ENCODE assay signal across 8 cellular contexts in genomic region chr1:29236743-29236992, GRCh38. TPM values are rescaled to one million over a fixed set of nuclear protein-coding genes. Genes with fewer than 3 reads are reported as not detected.
DNase-seq lines count a peak whose midpoint lies in the region; ATAC-seq and TF ChIP-seq lines count a peak whose summit lies in the region.

No MANE protein-coding gene starts in this region.

- no peaks in the 10 kb centered on the region for H3K36me3 ChIP-seq in HUES64 (ENCODE audit: insufficient read depth, low read length)

- peaks cover 18 to 23% of the 10 kb centered on the region in 2 donors for H3K4me1 Mint-ChIP-seq in natural killer cell

- H3K27me3 ChIP-seq in HUES64 (ENCODE audit: insufficient read depth, low read length), result peaks cover 61% of the 10 kb centered on the region

- 2% methylated on average over 21 of the region's 21 CpGs for WGBS in HUES64

- H3K9me3 ChIP-seq in HUES64 (ENCODE audit: insufficient read depth, low read depth, low read length), result no peaks in the 10 kb centered on the region

- intact Hi-C loops in natural killer cell (cut with micrococcal nuclease), result loop anchor here (2.0 to 5.0 kb wide), 4 partner anchors 612 to 1144 kb away; no protein-coding TSS in a partner anchor

- peak overlapping the region; percentile 84 for H3K4me3 ChIP-seq in AG10803 (ENCODE audit: low read length)
- peak overlapping the region; percentile 69 for H3K4me3 ChIP-seq in HUES64 (ENCODE audit: low read length)
- peak overlapping the region; percentile 94 for H3K4me3 ChIP-seq in coronary artery

- ATAC-seq in natural killer cell, result no peak
- no peak for ATAC-seq in HG03432 (IDR thresholded peaks at IDR 0.05; ENCODE audit: unreplicated experiment)
- ATAC-seq in GM18868 (IDR thresholded peaks at IDR 0.05; ENCODE audit: unreplicated experiment), result no peak
- ATAC-seq in HG03442 (IDR thresholded peaks at IDR 0.05; ENCODE audit: unreplicated experiment), result no peak
- ATAC-seq in HG03469 (IDR thresholded peaks at IDR 0.05; ENCODE audit: unreplicated experiment), result no peak

- peaks cover 56 to 57% of the 10 kb centered on the region in 2 donors for H3K27me3 Mint-ChIP-seq in natural killer cell (ENCODE audit: low read depth in 2 of 2)

- H3K9me3 Mint-ChIP-seq in natural killer cell, result no peaks in the 10 kb centered on the region

- no peaks in the 10 kb centered on the region for H3K36me3 Mint-ChIP-seq in natural killer cell

- H3K27ac Mint-ChIP-seq in natural killer cell, result peak overlapping the region in 1 of 2 donors; percentile 64

- DNase-seq in AG10803 (ENCODE audit: low read depth), result peak; percentile 13
- no peak for DNase-seq in coronary artery (ENCODE audit: low spot score)
- no peak for DNase-seq in natural killer cell

- H3K27ac ChIP-seq in HUES64 (ENCODE audit: low read depth, low read length) (no peak overlapping the region), coronary artery (peak overlapping the region; percentile 33 to 93)

- H3K4me1 ChIP-seq in HUES64 (ENCODE audit: insufficient read depth, low read length), result peaks cover 15% of the 10 kb centered on the region

- peak overlapping the region; percentile 82 for H3K4me3 Mint-ChIP-seq in natural killer cell

- peak overlapping the region; percentile 50 for H3K9ac ChIP-seq in HUES64 (ENCODE audit: low read depth, low read length)

- TF ChIP-seq CTCF in AG10803 (conservative IDR thresholded peaks at IDR 0.05; ENCODE audit: low read length) (no peak), coronary artery (IDR thresholded peaks at IDR 0.05) (no peak), natural killer cell (IDR thresholded peaks at IDR 0.05) (no peak)

RNA-seq across cellular contexts. Expression of gene PTPRU, which starts 0.3 kb away (rescaled TPM):
- 15.8 TPM for polyA plus RNA-seq in HUES64 (2013, experiment 1 of 2)
- 22.9 TPM for polyA plus RNA-seq in HUES64 (2013, experiment 2 of 2)
- 1 to 10 TPM in 1 of 3 donors, under 1 TPM in 2; 0.54 to 1.6 (median 0.79) TPM for total RNA-seq in natural killer cell

RNA-seq across cellular contexts. Expression of gene MECR, which starts 5.9 kb away (rescaled TPM):
- polyA plus RNA-seq in HUES64 (2013, experiment 1 of 2), result 24.9 TPM
- polyA plus RNA-seq in HUES64 (2013, experiment 2 of 2), result 26.4 TPM
- 10 to 100 TPM in 1 of 3 donors, 1 to 10 TPM in 2; 8.0 to 11.2 (median 8.8) TPM for total RNA-seq in natural killer cell

RNA-seq across cellular contexts. Expression of gene SRSF4, which starts 55.0 kb away (rescaled TPM):
- polyA plus RNA-seq in HUES64 (2013, experiment 1 of 2), result 56.7 TPM
- 67.7 TPM for polyA plus RNA-seq in HUES64 (2013, experiment 2 of 2)
- total RNA-seq in natural killer cell, result 100 to 1,000 TPM in 2 of 3 donors, 10 to 100 TPM in 1; 90.2 to 114 (median 101) TPM
